11 cellular contexts compared by ENCODE assay signal in genomic region chr14:103108749-103109207, GRCh38. TPM values are rescaled to one million over a fixed set of nuclear protein-coding genes. Genes with fewer than 3 reads are reported as not detected.
A peak's percentile ranks its signal among the peaks of the same experiment; 100 is the strongest.
DNase-seq lines count a peak whose midpoint lies in the region; ATAC-seq, FAIRE-seq and TF ChIP-seq lines count a peak whose summit lies in the region.
"Had no signal": no experiment of that assay in that cellular context is flagged by ENCODE, and none has a peak within 500 bp of the region (broad histone marks: within the 10 kb centered on the region; RNA-seq: fewer than 3 reads in every experiment).

No MANE protein-coding gene starts in this region.

- H3K36me3 Mint-ChIP-seq in osteocyte (ENCODE audit: unreplicated experiment), result no peaks in the 10 kb centered on the region

- no peak overlapping the region for H3K4ac ChIP-seq in mesendoderm (ENCODE audit: low read depth, low read length)

- TF ChIP-seq CTCF in GM06990 (IDR thresholded peaks at IDR 0.05; ENCODE audit: insufficient read depth, low read length, poor library complexity, severe bottlenecking) (no peak), osteocyte (IDR thresholded peaks at IDR 0.05) (no peak)

- no peak for FAIRE-seq in RCC 7860 (lab: Jason Lieb, UNC)

- H2AK5ac ChIP-seq in mesendoderm (ENCODE audit: low read length), result no peak overlapping the region

- no peak overlapping the region for H2BK15ac ChIP-seq in mesendoderm (replicated peaks; ENCODE audit: low read depth)

- no peak overlapping the region for H2BK120ac ChIP-seq in mesendoderm (ENCODE audit: low read depth, low read length)

- no peak overlapping the region for H4K5ac ChIP-seq in mesendoderm (ENCODE audit: low read length)

- no peaks in the 10 kb centered on the region for H3K9me3 Mint-ChIP-seq in osteocyte (ENCODE audit: unreplicated experiment)

- H3K56ac ChIP-seq in mesendoderm (ENCODE audit: low read length), result no peak overlapping the region

- ATAC-seq in HG03175 (IDR thresholded peaks at IDR 0.05; ENCODE audit: unreplicated experiment) (no peak), GM21360 (IDR thresholded peaks at IDR 0.05; ENCODE audit: unreplicated experiment) (no peak)

- H3K4me1 ChIP-seq in mesendoderm (ENCODE audit: control insufficient read depth, low read depth, low read length), result peaks cover 3% of the 10 kb centered on the region

- H3K79me1 ChIP-seq in mesendoderm (ENCODE audit: low read length), result no peaks in the 10 kb centered on the region

- H4K8ac ChIP-seq in mesendoderm (ENCODE audit: low read depth, low read length), result no peak overlapping the region

- H3K9ac ChIP-seq in mesendoderm (ENCODE audit: low read length), result no peak overlapping the region

- peaks cover 28% of the 10 kb centered on the region for H3K4me1 Mint-ChIP-seq in osteocyte (ENCODE audit: unreplicated experiment)

- H3K27ac Mint-ChIP-seq in osteocyte (ENCODE audit: unreplicated experiment), result no peak overlapping the region

- H3K79me2 ChIP-seq in mesendoderm (ENCODE audit: control insufficient read depth, insufficient read depth, low read length), result no peaks in the 10 kb centered on the region

- H2BK5ac ChIP-seq in mesendoderm (ENCODE audit: low read length), result no peak overlapping the region

- no peak overlapping the region for H3K23ac ChIP-seq in mesendoderm (ENCODE audit: low read length)

- no peak overlapping the region for H3K4me2 ChIP-seq in mesendoderm (ENCODE audit: low read length)

- no CpG with 5 or more reads among the region's 9 CpGs for WGBS in mesendoderm (ENCODE audit: extremely low coverage, insufficient coverage, low lambda C conversion rate)

- no peak overlapping the region for H3K27ac ChIP-seq in mesendoderm (ENCODE audit: low read depth, low read length)

- H3K27me3 ChIP-seq in GM06990 (replicated peaks; ENCODE audit: control insufficient read depth, insufficient read depth, low read length) (no peaks in the 10 kb centered on the region), mesendoderm (ENCODE audit: insufficient read depth, low read length, poor library complexity) (peaks cover 5% of the 10 kb centered on the region)

- no peak overlapping the region for H3K4me3 Mint-ChIP-seq in osteocyte (ENCODE audit: unreplicated experiment)

- H3K18ac ChIP-seq in mesendoderm (ENCODE audit: low read length), result no peak overlapping the region

- H3K36me3 ChIP-seq in GM06990 (ENCODE audit: control insufficient read depth, insufficient read depth, low read length) (no peaks in the 10 kb centered on the region), mesendoderm (ENCODE audit: control insufficient read depth, insufficient read depth, low read length) (no peaks in the 10 kb centered on the region)

- no peaks in the 10 kb centered on the region for H3K27me3 Mint-ChIP-seq in osteocyte (ENCODE audit: unreplicated experiment)

- no peak overlapping the region for H3K4me3 ChIP-seq in GM06990 (replicated peaks; ENCODE audit: low read depth, low read length)
- H3K4me3 ChIP-seq in mesendoderm (ENCODE audit: low read length), result no peak overlapping the region

- DNase-seq in GM06990 (ENCODE audit: extremely low read depth, insufficient read length) (peak; percentile 80), HCEC 1CT (peak; percentile 76), RCC 7860 (ENCODE audit: low spot score) (peak; percentile 56), mesendoderm (peak; percentile 63), osteocyte (ENCODE audit: extremely low spot score, unreplicated experiment) (no peak), D341Med (ENCODE audit: low spot score) (no peak)

RNA-seq across cellular contexts. Expression of gene EXOC3L4, which starts 14.3 kb away (rescaled TPM):
- polyA plus RNA-seq in mesendoderm (2013, experiment 1 of 2), result 0.10 TPM
- not detected for polyA plus RNA-seq in mesendoderm (2013, experiment 2 of 2)
- 0.86 TPM in 1 of 2 replicates, not detected in the other for total RNA-seq in osteocyte
- total RNA-seq: T-helper 1 cell treated with Interleukin-12 subunit alpha and Interleukin-12 subunit beta and Interleukin-4 antibody, amounts not matched to agents 30 ng/mL and 1 ng/mL, for 36 hours; temporal lobe had no signal
- polyA plus RNA-seq: neural cell had no signal

RNA-seq across cellular contexts. Expression of gene TNFAIP2, which starts 14.5 kb away (rescaled TPM):
- 30.9 TPM for polyA plus RNA-seq in mesendoderm (2013, experiment 1 of 2)
- 29.3 TPM for polyA plus RNA-seq in mesendoderm (2013, experiment 2 of 2)
- 1.3 and 2.9 TPM in 2 replicates for total RNA-seq in osteocyte

RNA-seq across cellular contexts. Expression of gene LBHD2, which starts 24.8 kb away (rescaled TPM):
- polyA plus RNA-seq in mesendoderm (2013, experiment 1 of 2), result not detected
- polyA plus RNA-seq in mesendoderm (2013, experiment 2 of 2), result not detected
- total RNA-seq in osteocyte, result not detected in 2 replicates
- total RNA-seq: T-helper 1 cell treated with Interleukin-12 subunit alpha and Interleukin-12 subunit beta and Interleukin-4 antibody, amounts not matched to agents 30 ng/mL and 1 ng/mL, for 36 hours; temporal lobe had no signal
- polyA plus RNA-seq: neural cell had no signal

RNA-seq across cellular contexts. Expression of gene CDC42BPB, which starts 51.4 kb away (rescaled TPM):
- polyA plus RNA-seq in mesendoderm (2013, experiment 1 of 2), result 49.9 TPM
- 48.4 TPM for polyA plus RNA-seq in mesendoderm (2013, experiment 2 of 2)
- total RNA-seq in osteocyte, result 99.0 and 102 TPM in 2 replicates

Comparison
In these comparisons a context has a peak if more than half of its experiments do, and no peak if none do; other contexts are left out.
1. DNase-seq: peak in GM06990 (single experiment), HCEC 1CT (single experiment), RCC 7860 (single experiment) and mesendoderm (single experiment); none in osteocyte (single experiment) and D341Med (single experiment).